Comparison of ENCODE assay signal across 15 cellular contexts in genomic region chr3:122247825-122248185, GRCh38.
DNase-seq lines count a peak whose midpoint lies in the region; ATAC-seq and TF ChIP-seq lines count a peak whose summit lies in the region.
"Had no signal": no experiment of that assay in that cellular context is flagged by ENCODE, and none has a peak within 500 bp of the region (broad histone marks: within the 10 kb centered on the region; RNA-seq: fewer than 3 reads in every experiment).

No MANE protein-coding gene starts in this region.

- DNase-seq in adipocyte (ENCODE audit: low read depth): peak; percentile 13
- DNase-seq in spleen: peak; percentile 86
- DNase-seq in NCI-H1048 (lab: John Stamatoyannopoulos, UW): no peak
- DNase-seq in GM10266 (ENCODE audit: extremely low spot score): no peak
- no peak for DNase-seq in NCI-H2029 (lab: John Stamatoyannopoulos, UW)
- DNase-seq in stimulated activated naive CD4-positive, alpha-beta T cell treated with Interleukin-2 at 50 U/mL for 16 hours (lab: John Stamatoyannopoulos, UW): no peak
- DNase-seq: activated CD4-positive, alpha-beta memory T cell treated with anti-CD3 and anti-CD28 coated beads, Interleukin-2, amount 10 ng/mL, durations not matched to agents 7 days and 5 days; kidney glomerular epithelial cell; stimulated activated naive CD8-positive, alpha-beta T cell treated with anti-CD3 and anti-CD28 coated beads, Interleukin-15, Interleukin-2, amounts not matched to agents 100 U/mL and 50 U/mL, for 24 hours; T-helper 17 cell had no signal

- WGBS in spleen, 5 donors: 37 to 61% (median 46%) methylated on average over 5 of the region's 5 CpGs

- H3K36me3 ChIP-seq in adipocyte (ENCODE audit: control insufficient read depth, insufficient read depth, low read length, severe bottlenecking) (no peaks in the 10 kb centered on the region), spleen (no peaks in the 10 kb centered on the region)
- H3K36me3 ChIP-seq: HAP-1, neural progenitor cell had no signal

- H3K9ac ChIP-seq in adipocyte (ENCODE audit: low read length): no peak overlapping the region
- H3K9ac ChIP-seq: neural progenitor cell had no signal

- no peak for TF ChIP-seq POLR2A in spleen (IDR thresholded peaks at IDR 0.05)

- intact Hi-C loops in spleen (cut with DNase I; ENCODE audit: low total_unique reads): no loop called here

- TF ChIP-seq CTCF in spleen (IDR thresholded peaks at IDR 0.05 in 8 of 11, conservative IDR thresholded peaks at IDR 0.05 in 3 of 11) (no peak), GM10266 (IDR thresholded peaks at IDR 0.05; ENCODE audit: control insufficient read depth, insufficient read depth, low read depth, missing control alignments) (no peak)

- H3K4me1 ChIP-seq in adipocyte (ENCODE audit: control insufficient read depth, insufficient read depth, low read length) (no peaks in the 10 kb centered on the region), spleen (peaks cover 0 to 42% (median 25%) of the 10 kb centered on the region in 6 donors)
- H3K4me1 ChIP-seq: HAP-1, neural progenitor cell had no signal

- peak; percentile 61 for ATAC-seq in GM18868 (IDR thresholded peaks at IDR 0.05; ENCODE audit: unreplicated experiment)
- peak; percentile 41 for ATAC-seq in HG03097 (IDR thresholded peaks at IDR 0.05; ENCODE audit: low FRiP score, unreplicated experiment)
- ATAC-seq: activated naive CD4-positive, alpha-beta T cell treated with anti-CD3 and anti-CD28 coated beads, Interleukin-2, amount 50 U/mL, for 72 hours; stimulated activated naive CD8-positive, alpha-beta T cell treated with anti-CD3 and anti-CD28 coated beads, Interleukin-15, Interleukin-2, amounts not matched to agents 100 U/mL and 50 U/mL, for 24 hours; T-helper 17 cell had no signal

- peak overlapping the region in 7 of 8 donors; percentile 68 to 89 (median 77) for H3K27ac ChIP-seq in spleen
- H3K27ac ChIP-seq: neural progenitor cell had no signal

- H3K27me3 ChIP-seq in adipocyte (replicated peaks; ENCODE audit: control insufficient read depth, insufficient read depth, low read length) (peaks cover 6% of the 10 kb centered on the region), spleen (replicated peaks in 1 of 7) (no peaks in the 10 kb centered on the region)

- H3K9me3 ChIP-seq in adipocyte (ENCODE audit: control insufficient read depth, low read length): no peaks in the 10 kb centered on the region
- no peaks in the 10 kb centered on the region for H3K9me3 ChIP-seq in spleen
- H3K9me3 ChIP-seq: HAP-1 had no signal

- H3K4me3 ChIP-seq in adipocyte (ENCODE audit: low read length): no peak overlapping the region
- peak overlapping the region in 1 of 8 donors; percentile 58 for H3K4me3 ChIP-seq in spleen
- H3K4me3 ChIP-seq: HAP-1, neural progenitor cell had no signal

Comparison
In these comparisons a context has a peak if more than half of its experiments do, and no peak if none do; other contexts are left out.
1. DNase-seq: peak in adipocyte (single experiment) and spleen (single experiment); none in NCI-H1048 (single experiment), GM10266 (single experiment), NCI-H2029 (single experiment) and stimulated activated naive CD4-positive, alpha-beta T cell treated with Interleukin-2 at 50 U/mL for 16 hours (single experiment).